ENCODE assay signal across 13 cellular contexts in genomic region chr1:168628807-168629206, GRCh38. TPM values are rescaled to one million over a fixed set of nuclear protein-coding genes. Genes with fewer than 3 reads are reported as not detected.
DNase-seq lines count a peak whose midpoint lies in the region; ATAC-seq and TF ChIP-seq lines count a peak whose summit lies in the region.
"Had no signal": no experiment of that assay in that cellular context is flagged by ENCODE, and none has a peak within 500 bp of the region (broad histone marks: within the 10 kb centered on the region; RNA-seq: fewer than 3 reads in every experiment).

No MANE protein-coding gene starts in this region.

- peaks cover 9% of the 10 kb centered on the region for H3K4me1 Mint-ChIP-seq in activated CD4-positive, alpha-beta T cell treated with anti-CD3 and anti-CD28 coated beads for 36 hours
- peaks cover 5% of the 10 kb centered on the region for H3K4me1 Mint-ChIP-seq in activated CD4-positive, alpha-beta T cell treated with anti-CD3 and anti-CD28 coated beads, Interleukin-2, amount 10 ng/mL, durations not matched to agents 24 days and 14 days
- peaks cover 36% of the 10 kb centered on the region for H3K4me1 Mint-ChIP-seq in chondrocyte (ENCODE audit: low read depth)
- H3K4me1 Mint-ChIP-seq in activated T-helper 1 cell treated with anti-CD3 and anti-CD28 coated beads, Interleukin-12 subunit alpha, Interleukin-12 subunit beta, Interleukin-2, Interleukin-4 antibody, amounts not matched to agents 30 ng/mL and 10 ng/mL and 1 ng/mL, durations not matched to agents 14 hours and 24 hours and 36 hours (ENCODE audit: low read depth), result peaks cover 8% of the 10 kb centered on the region

- peaks cover 23% of the 10 kb centered on the region for H3K27me3 Mint-ChIP-seq in activated CD4-positive, alpha-beta T cell treated with anti-CD3 and anti-CD28 coated beads for 36 hours
- peaks cover 32% of the 10 kb centered on the region for H3K27me3 Mint-ChIP-seq in activated CD4-positive, alpha-beta T cell treated with anti-CD3 and anti-CD28 coated beads, Interleukin-2, amount 10 ng/mL, durations not matched to agents 24 days and 14 days
- no peaks in the 10 kb centered on the region for H3K27me3 Mint-ChIP-seq in chondrocyte (ENCODE audit: low read depth)
- peaks cover 8% of the 10 kb centered on the region for H3K27me3 Mint-ChIP-seq in activated T-helper 1 cell treated with anti-CD3 and anti-CD28 coated beads, Interleukin-12 subunit alpha, Interleukin-12 subunit beta, Interleukin-2, Interleukin-4 antibody, amounts not matched to agents 30 ng/mL and 10 ng/mL and 1 ng/mL, durations not matched to agents 14 hours and 24 hours and 36 hours (ENCODE audit: insufficient read depth)

- H3K9me3 Mint-ChIP-seq in activated CD4-positive, alpha-beta T cell treated with anti-CD3 and anti-CD28 coated beads for 36 hours (ENCODE audit: low read depth), result no peaks in the 10 kb centered on the region
- H3K9me3 Mint-ChIP-seq in activated CD4-positive, alpha-beta T cell treated with anti-CD3 and anti-CD28 coated beads, Interleukin-2, amount 10 ng/mL, durations not matched to agents 24 days and 14 days, result no peaks in the 10 kb centered on the region
- H3K9me3 Mint-ChIP-seq in chondrocyte (ENCODE audit: low read depth), result no peaks in the 10 kb centered on the region
- H3K9me3 Mint-ChIP-seq in activated T-helper 1 cell treated with anti-CD3 and anti-CD28 coated beads, Interleukin-12 subunit alpha, Interleukin-12 subunit beta, Interleukin-2, Interleukin-4 antibody, amounts not matched to agents 30 ng/mL and 10 ng/mL and 1 ng/mL, durations not matched to agents 14 hours and 24 hours and 36 hours, result no peaks in the 10 kb centered on the region
- H3K9me3 Mint-ChIP-seq: WTC11 had no signal

- CTCF ChIA-PET in activated CD4-positive, alpha-beta T cell treated with anti-CD3 and anti-CD28 coated beads for 36 hours (lab: Charles Lee), result interaction anchor here (0.6 to 1.1 kb wide), 2 partner anchors 26 to 1746 kb away, joined by 3 read pairs; no protein-coding TSS in a partner anchor

- TF ChIP-seq EP300 in Ishikawa (IDR thresholded peaks at IDR 0.05; ENCODE audit: borderline replicate concordance), result no peak

- H3K4me3 ChIP-seq in skeletal muscle cell (ENCODE audit: low read depth, low read length), result no peak overlapping the region
- H3K4me3 ChIP-seq: K562, ovary had no signal

- intact Hi-C loops in activated CD4-positive, alpha-beta T cell treated with anti-CD3 and anti-CD28 coated beads for 36 hours (cut with DNase I, micrococcal nuclease), result loop anchor here in 1 of 2 experiments (5.0 kb wide), 1 partner anchor 363 kb away; no protein-coding TSS in a partner anchor
- intact Hi-C loops in activated CD4-positive, alpha-beta T cell treated with anti-CD3 and anti-CD28 coated beads, Interleukin-2, amount 10 ng/mL, durations not matched to agents 24 days and 14 days (cut with micrococcal nuclease), result no loop called here
- intact Hi-C loops in activated T-helper 1 cell treated with anti-CD3 and anti-CD28 coated beads, Interleukin-12 subunit alpha, Interleukin-12 subunit beta, Interleukin-2, Interleukin-4 antibody, amounts not matched to agents 30 ng/mL and 10 ng/mL and 1 ng/mL, durations not matched to agents 14 hours and 24 hours and 36 hours (cut with micrococcal nuclease), result no loop called here

- TF ChIP-seq CTCF in chondrocyte (IDR thresholded peaks at IDR 0.05), result no peak

- peak overlapping the region; percentile 49 for H3K27ac Mint-ChIP-seq in activated CD4-positive, alpha-beta T cell treated with anti-CD3 and anti-CD28 coated beads for 36 hours
- H3K27ac Mint-ChIP-seq in activated CD4-positive, alpha-beta T cell treated with anti-CD3 and anti-CD28 coated beads, Interleukin-2, amount 10 ng/mL, durations not matched to agents 24 days and 14 days, result no peak overlapping the region
- peak overlapping the region; percentile 29 for H3K27ac Mint-ChIP-seq in chondrocyte (ENCODE audit: unreplicated experiment)
- no peak overlapping the region for H3K27ac Mint-ChIP-seq in activated T-helper 1 cell treated with anti-CD3 and anti-CD28 coated beads, Interleukin-12 subunit alpha, Interleukin-12 subunit beta, Interleukin-2, Interleukin-4 antibody, amounts not matched to agents 30 ng/mL and 10 ng/mL and 1 ng/mL, durations not matched to agents 14 hours and 24 hours and 36 hours
- H3K27ac Mint-ChIP-seq: WTC11 had no signal

- TF ChIP-seq RAD21 in Ishikawa (IDR thresholded peaks at IDR 0.05; ENCODE audit: low read depth), result no peak

- H3K4me3 Mint-ChIP-seq in activated CD4-positive, alpha-beta T cell treated with anti-CD3 and anti-CD28 coated beads for 36 hours, result no peak overlapping the region
- H3K4me3 Mint-ChIP-seq in activated CD4-positive, alpha-beta T cell treated with anti-CD3 and anti-CD28 coated beads, Interleukin-2, amount 10 ng/mL, durations not matched to agents 24 days and 14 days, result no peak overlapping the region
- H3K4me3 Mint-ChIP-seq in chondrocyte (ENCODE audit: unreplicated experiment), result no peak overlapping the region
- H3K4me3 Mint-ChIP-seq in activated T-helper 1 cell treated with anti-CD3 and anti-CD28 coated beads, Interleukin-12 subunit alpha, Interleukin-12 subunit beta, Interleukin-2, Interleukin-4 antibody, amounts not matched to agents 30 ng/mL and 10 ng/mL and 1 ng/mL, durations not matched to agents 14 hours and 24 hours and 36 hours, result no peak overlapping the region
- H3K4me3 Mint-ChIP-seq: WTC11 had no signal

- H3K36me3 Mint-ChIP-seq in activated CD4-positive, alpha-beta T cell treated with anti-CD3 and anti-CD28 coated beads for 36 hours (ENCODE audit: low read depth), result no peaks in the 10 kb centered on the region
- H3K36me3 Mint-ChIP-seq in activated CD4-positive, alpha-beta T cell treated with anti-CD3 and anti-CD28 coated beads, Interleukin-2, amount 10 ng/mL, durations not matched to agents 24 days and 14 days (ENCODE audit: low read depth), result no peaks in the 10 kb centered on the region
- H3K36me3 Mint-ChIP-seq in chondrocyte (ENCODE audit: low read depth), result peaks cover 3% of the 10 kb centered on the region
- no peaks in the 10 kb centered on the region for H3K36me3 Mint-ChIP-seq in activated T-helper 1 cell treated with anti-CD3 and anti-CD28 coated beads, Interleukin-12 subunit alpha, Interleukin-12 subunit beta, Interleukin-2, Interleukin-4 antibody, amounts not matched to agents 30 ng/mL and 10 ng/mL and 1 ng/mL, durations not matched to agents 14 hours and 24 hours and 36 hours (ENCODE audit: low read depth)
- H3K36me3 Mint-ChIP-seq: WTC11 had no signal

- POLR2A ChIA-PET in activated CD4-positive, alpha-beta T cell treated with anti-CD3 and anti-CD28 coated beads for 36 hours (lab: Charles Lee), result no interaction called here

- DNase-seq in activated CD4-positive, alpha-beta T cell treated with anti-CD3 and anti-CD28 coated beads for 36 hours, result peak; percentile 39
- DNase-seq in activated CD4-positive, alpha-beta T cell treated with anti-CD3 and anti-CD28 coated beads, Interleukin-2, amount 10 ng/mL, durations not matched to agents 24 days and 14 days, result no peak
- DNase-seq in chondrocyte (ENCODE audit: low spot score) (no peak), skeletal muscle cell (ENCODE audit: low read depth) (peak; percentile 43), AML-193 (lab: John Stamatoyannopoulos, UW) (no peak)
- DNase-seq in activated T-helper 1 cell treated with anti-CD3 and anti-CD28 coated beads, Interleukin-12 subunit alpha, Interleukin-12 subunit beta, Interleukin-2, Interleukin-4 antibody, amounts not matched to agents 30 ng/mL and 10 ng/mL and 1 ng/mL, durations not matched to agents 14 hours and 24 hours and 36 hours (ENCODE audit: low spot score), result no peak
- DNase-seq: ovary, Right ventricle myocardium superior had no signal

- peak; percentile 100 for ATAC-seq in activated CD4-positive, alpha-beta T cell treated with anti-CD3 and anti-CD28 coated beads for 36 hours
- ATAC-seq in GM21390 (IDR thresholded peaks at IDR 0.05; ENCODE audit: unreplicated experiment), result no peak
- ATAC-seq: K562, WTC11 had no signal

TF ChIP-seq in Ishikawa, 13 proteins besides CTCF, POLR2A, EP300 and RAD21:
- no peak for TF ChIP-seq YY1 (IDR thresholded peaks at IDR 0.05; ENCODE audit: low read depth)
- TF ChIP-seq TEAD4 (IDR thresholded peaks at IDR 0.05), result peak; percentile 26; the same call in 1 of the 2 replicates
- no peak for TF ChIP-seq CREB1 (IDR thresholded peaks at IDR 0.05; ENCODE audit: low read depth)
- TF ChIP-seq EGR1 (IDR thresholded peaks at IDR 0.05), result no peak
- 0 out of 2 replicates have a peak, but pooled peaks have one; percentile 11 for TF ChIP-seq NFIC (IDR thresholded peaks at IDR 0.05)
TF ChIP-seq in Ishikawa: peak in this region for 2.

RNA-seq across cellular contexts. Expression of gene XCL1, which starts 52.4 kb away (rescaled TPM):
- under 1 TPM; 0.39 to 0.67 TPM for total RNA-seq in activated CD4-positive, alpha-beta T cell treated with anti-CD3 and anti-CD28 coated beads for 36 hours
- 14.6 and 15.9 TPM in 2 replicates for total RNA-seq in activated CD4-positive, alpha-beta T cell treated with anti-CD3 and anti-CD28 coated beads, Interleukin-2, amount 10 ng/mL, durations not matched to agents 24 days and 14 days
- total RNA-seq in chondrocyte, result 0.25 TPM in 1 of 3 replicates, not detected in the others
- 16.4 and 16.9 TPM in 2 replicates for total RNA-seq in activated T-helper 1 cell treated with anti-CD3 and anti-CD28 coated beads, Interleukin-12 subunit alpha, Interleukin-12 subunit beta, Interleukin-2, Interleukin-4 antibody, amounts not matched to agents 30 ng/mL and 10 ng/mL and 1 ng/mL, durations not matched to agents 14 hours and 24 hours and 36 hours
- total RNA-seq: K562, urinary bladder had no signal

Comparison
In these comparisons a context has a peak if more than half of its experiments do, and no peak if none do; other contexts are left out.
1. DNase-seq: peak in activated CD4-positive, alpha-beta T cell treated with anti-CD3 and anti-CD28 coated beads for 36 hours (single experiment) and skeletal muscle cell (single experiment); none in activated CD4-positive, alpha-beta T cell treated with anti-CD3 and anti-CD28 coated beads, Interleukin-2, amount 10 ng/mL, durations not matched to agents 24 days and 14 days (single experiment), chondrocyte (single experiment), AML-193 (0 of 2) and activated T-helper 1 cell treated with anti-CD3 and anti-CD28 coated beads, Interleukin-12 subunit alpha, Interleukin-12 subunit beta, Interleukin-2, Interleukin-4 antibody, amounts not matched to agents 30 ng/mL and 10 ng/mL and 1 ng/mL, durations not matched to agents 14 hours and 24 hours and 36 hours (single experiment).
2. H3K27ac Mint-ChIP-seq: peak in activated CD4-positive, alpha-beta T cell treated with anti-CD3 and anti-CD28 coated beads for 36 hours (single experiment) and chondrocyte (single experiment); none in activated CD4-positive, alpha-beta T cell treated with anti-CD3 and anti-CD28 coated beads, Interleukin-2, amount 10 ng/mL, durations not matched to agents 24 days and 14 days (single experiment) and activated T-helper 1 cell treated with anti-CD3 and anti-CD28 coated beads, Interleukin-12 subunit alpha, Interleukin-12 subunit beta, Interleukin-2, Interleukin-4 antibody, amounts not matched to agents 30 ng/mL and 10 ng/mL and 1 ng/mL, durations not matched to agents 14 hours and 24 hours and 36 hours (single experiment).